8 cellular contexts compared by ENCODE assay signal in genomic region chr6:108556864-108557493, GRCh38. TPM values are rescaled to one million over a fixed set of nuclear protein-coding genes. Genes with fewer than 3 reads are reported as not detected.
DNase-seq lines count a peak whose midpoint lies in the region; ATAC-seq, FAIRE-seq and TF ChIP-seq lines count a peak whose summit lies in the region.

No MANE protein-coding gene starts in this region.

- H3K36me3 ChIP-seq in HUES48 (ENCODE audit: control insufficient read depth, insufficient read depth, low read length) (no peaks in the 10 kb centered on the region), bronchial epithelial cell (ENCODE audit: control insufficient read depth, insufficient read depth, low read length) (no peaks in the 10 kb centered on the region), mucosa of rectum (ENCODE audit: control insufficient read depth in 2 of 2, insufficient read depth in 2 of 2, low read length in 2 of 2) (no peaks in the 10 kb centered on the region)

- CTCF ChIA-PET in AG04449 (lab: Yijun Ruan, JAX): interaction anchor here (0.6 to 4.9 kb wide), 8 partner anchors 15 to 518 kb away, joined by 3 to 21 read pairs (median 4); no protein-coding TSS in a partner anchor

- H3K9ac ChIP-seq in HUES48 (ENCODE audit: low read depth, low read length) (peak overlapping the region; percentile 84), mucosa of rectum (ENCODE audit: low read depth in 1 of 2, low read length in 2 of 2) (peak overlapping the region; percentile 81 to 87)

- DNase-seq in AG04449 (ENCODE audit: low read depth, low spot score) (no peak), bronchial epithelial cell (ENCODE audit: low read depth) (no peak), AG20443 (ENCODE audit: low spot score) (no peak), SW 1271 (lab: John Stamatoyannopoulos, UW) (no peak)

- POLR2A ChIA-PET in AG04449 (lab: Yijun Ruan, JAX): no interaction called here

- peaks cover 33% of the 10 kb centered on the region for H3K27me3 ChIP-seq in HUES48 (ENCODE audit: control insufficient read depth, insufficient read depth, low read length)
- H3K27me3 ChIP-seq in bronchial epithelial cell (ENCODE audit: control insufficient read depth, insufficient read depth, low read length): no peaks in the 10 kb centered on the region
- no peaks in the 10 kb centered on the region for H3K27me3 ChIP-seq in mucosa of rectum (ENCODE audit: control insufficient read depth in 2 of 2, insufficient read depth in 2 of 2, low read length in 2 of 2)

- H3K4me1 ChIP-seq in HUES48 (ENCODE audit: control insufficient read depth, insufficient read depth, low read length) (peaks cover 10% of the 10 kb centered on the region), mucosa of rectum (ENCODE audit: control insufficient read depth in 2 of 2, insufficient read depth in 2 of 2, low read length in 2 of 2) (peaks cover 12 to 13% of the 10 kb centered on the region in 2 donors)

- TF ChIP-seq CTCF in AG04449 (IDR thresholded peaks at IDR 0.05; ENCODE audit: insufficient read depth, low read length, missing control alignments) (no peak), bronchial epithelial cell (IDR thresholded peaks at IDR 0.05; ENCODE audit: insufficient read depth, low read length, severe bottlenecking) (no peak)

- H3K27ac ChIP-seq in HUES48 (ENCODE audit: low read depth, low read length) (peak overlapping the region; percentile 97), mucosa of rectum (ENCODE audit: low read depth in 2 of 2, low read length in 2 of 2) (peak overlapping the region; percentile 100)

- H3K4me3 ChIP-seq in AG04449 (ENCODE audit: low read depth, low read length) (peak overlapping the region; percentile 65), HUES48 (ENCODE audit: low read depth, low read length) (peak overlapping the region; percentile 77), bronchial epithelial cell (ENCODE audit: low read depth, low read length) (peak overlapping the region; percentile 55), mucosa of rectum (ENCODE audit: low read length in 2 of 2) (peak overlapping the region; percentile 85)

- no peak for FAIRE-seq in bronchial epithelial cell (lab: Jason Lieb, UNC)

- H3K9me3 ChIP-seq in HUES48 (ENCODE audit: control insufficient read depth, insufficient read depth, low read length) (no peaks in the 10 kb centered on the region), mucosa of rectum (ENCODE audit: control insufficient read depth in 2 of 2, low read length in 2 of 2) (no peaks in the 10 kb centered on the region)

- no peak for TF ChIP-seq POLR2A in GM18505 (IDR thresholded peaks at IDR 0.05; ENCODE audit: borderline replicate concordance, extremely low read depth, insufficient read depth, insufficient read length)

- no peak for ATAC-seq in HG03460 (IDR thresholded peaks at IDR 0.05; ENCODE audit: unreplicated experiment)
- ATAC-seq in GM18505 (IDR thresholded peaks at IDR 0.05; ENCODE audit: unreplicated experiment): no peak

RNA-seq across cellular contexts. Expression of gene FOXO3, which starts 3.7 kb away (rescaled TPM):
- 28.7 and 29.3 TPM in 2 replicates for total RNA-seq in bronchial epithelial cell
